ENCODE assay signal across 8 cellular contexts in the genomic region with DNA sequence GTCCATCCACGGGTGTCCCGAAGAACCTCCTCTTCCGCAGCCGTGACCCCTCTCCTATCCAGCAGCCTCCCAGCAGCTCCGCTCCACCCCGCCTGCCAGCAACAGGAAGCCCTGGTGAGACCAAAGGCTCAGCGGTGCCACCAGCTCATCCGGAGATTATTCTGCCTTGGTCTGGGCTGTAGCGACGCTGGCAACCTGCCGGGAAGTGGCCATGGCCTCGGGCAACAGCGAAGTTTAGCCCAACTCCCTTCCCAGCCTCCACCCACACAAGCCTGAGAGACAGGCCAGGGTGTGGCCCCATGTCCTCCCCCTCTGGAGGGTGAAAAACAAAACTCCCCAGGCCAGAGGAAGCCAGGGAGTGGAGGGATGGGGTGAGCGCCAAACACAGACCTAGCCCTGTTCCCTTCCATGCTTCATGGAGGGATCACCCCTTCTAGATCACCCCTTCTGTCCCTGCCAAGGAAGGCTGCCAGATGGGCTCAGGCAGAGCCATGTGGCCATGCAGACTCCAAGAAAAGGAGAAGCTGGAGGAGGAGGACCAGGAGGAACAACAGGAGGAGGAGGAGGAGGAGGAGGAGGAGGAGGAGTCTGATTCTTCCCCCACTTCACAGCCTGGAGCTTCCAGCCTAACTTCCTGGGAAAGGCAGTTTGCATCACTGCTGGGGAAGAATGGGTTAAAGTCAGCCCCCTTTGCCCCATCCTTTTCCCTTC. TPM values are rescaled to one million over a fixed set of nuclear protein-coding genes. Genes with fewer than 3 reads are reported as not detected.
DNase-seq lines count a peak whose midpoint lies in the region; ATAC-seq and TF ChIP-seq lines count a peak whose summit lies in the region.

No MANE protein-coding gene starts in this region.

- peaks cover 46% of the 10 kb centered on the region for H3K4me1 Mint-ChIP-seq in activated B cell treated with CpG ODN at 0.5 μM for 24 hours

- peaks cover 55 to 69% (median 66%) of the 10 kb centered on the region in 10 experiments for H3K4me1 ChIP-seq in BLaER1 treated with 17β-estradiol and CSF1 and Interleukin-3, amounts not matched to agents 10 nM and 100 nM
- H3K4me1 ChIP-seq in mesendoderm (ENCODE audit: control insufficient read depth, low read depth, low read length) (peaks cover 6% of the 10 kb centered on the region), subcutaneous abdominal adipose tissue (ENCODE audit: control insufficient read depth in 5 of 5, insufficient read depth in 5 of 5, low read length in 5 of 5) (peaks cover 16 to 66% (median 61%) of the 10 kb centered on the region in 5 donors)

- no peak for TF ChIP-seq CTCF in activated B cell treated with CpG ODN at 0.5 μM for 24 hours (IDR thresholded peaks at IDR 0.05)

- POLR2A ChIA-PET in activated B cell treated with CpG ODN at 0.5 μM for 24 hours (lab: Charles Lee), result interaction anchor here (0.6 to 5.9 kb wide), 6 partner anchors 14 to 94 kb away, joined by 3 to 58 read pairs (median 4); no protein-coding TSS in a partner anchor

- no peak overlapping the region for H3K18ac ChIP-seq in mesendoderm (ENCODE audit: low read length)

- H3K23ac ChIP-seq in mesendoderm (ENCODE audit: low read length), result no peak overlapping the region

- peaks cover 2% of the 10 kb centered on the region for H3K27me3 Mint-ChIP-seq in activated B cell treated with CpG ODN at 0.5 μM for 24 hours

- H3K79me2 ChIP-seq in mesendoderm (ENCODE audit: control insufficient read depth, insufficient read depth, low read length), result no peaks in the 10 kb centered on the region

- H4K20me1 ChIP-seq in BLaER1 treated with 17β-estradiol and CSF1 and Interleukin-3, amounts not matched to agents 10 nM and 100 nM, result peaks cover 3 to 46% (median 40%) of the 10 kb centered on the region in 11 experiments; a peak in 21 of 22 replicates

- H4K8ac ChIP-seq in mesendoderm (ENCODE audit: low read depth, low read length), result no peak overlapping the region

- no peak overlapping the region for H2BK120ac ChIP-seq in mesendoderm (ENCODE audit: low read depth, low read length)

- ATAC-seq in activated B cell treated with CpG ODN at 0.5 μM for 24 hours (ENCODE audit: low read depth), result peak; percentile 33
- ATAC-seq in GM21526 (IDR thresholded peaks at IDR 0.05; ENCODE audit: low FRiP score, unreplicated experiment), result no peak

- intact Hi-C loops in activated B cell treated with CpG ODN at 0.5 μM for 24 hours (cut with micrococcal nuclease), result loop anchor here (5.0 kb wide), 1 partner anchor 34 kb away; no protein-coding TSS in a partner anchor

- H3K9ac ChIP-seq in BLaER1 treated with 17β-estradiol and CSF1 and Interleukin-3, amounts not matched to agents 10 nM and 100 nM, result peak overlapping the region; percentile 79 to 88 (median 83)
- H3K9ac ChIP-seq in mesendoderm (ENCODE audit: low read length), result peak overlapping the region; percentile 77
- peak overlapping the region; percentile 51 to 90 (median 57) for H3K9ac ChIP-seq in subcutaneous abdominal adipose tissue (ENCODE audit: low read length in 5 of 5)

- peak overlapping the region; percentile 93 for H3K56ac ChIP-seq in mesendoderm (ENCODE audit: low read length)

- peak overlapping the region; percentile 51 to 84 (median 76); a peak in 21 of 22 replicates for H3K27ac ChIP-seq in BLaER1 treated with 17β-estradiol and CSF1 and Interleukin-3, amounts not matched to agents 10 nM and 100 nM
- H3K27ac ChIP-seq in cingulate gyrus (ENCODE audit: low read depth, low read length) (peak overlapping the region; percentile 85), mesendoderm (ENCODE audit: low read depth, low read length) (no peak overlapping the region), subcutaneous abdominal adipose tissue (ENCODE audit: low read depth, low read length) (peak overlapping the region; percentile 92)

- DNase-seq in HCEC 1CT, result peak; percentile 38
- DNase-seq in activated B cell treated with CpG ODN at 0.5 μM for 24 hours, result no peak
- DNase-seq in mesendoderm, result peak; percentile 34
- DNase-seq in putamen (ENCODE audit: low spot score), result no peak

- no peaks in the 10 kb centered on the region for H3K79me1 ChIP-seq in mesendoderm (ENCODE audit: low read length)

- WGBS in mesendoderm (ENCODE audit: extremely low coverage, insufficient coverage, low lambda C conversion rate), result no CpG with 5 or more reads among the region's 14 CpGs

- H3K4ac ChIP-seq in mesendoderm (ENCODE audit: low read depth, low read length), result no peak overlapping the region

- peak overlapping the region; percentile 85 for H3K27ac Mint-ChIP-seq in activated B cell treated with CpG ODN at 0.5 μM for 24 hours

- H3K36me3 Mint-ChIP-seq in activated B cell treated with CpG ODN at 0.5 μM for 24 hours (ENCODE audit: low read depth), result peaks cover 35% of the 10 kb centered on the region

- peak overlapping the region; percentile 90 for H3K4me3 Mint-ChIP-seq in activated B cell treated with CpG ODN at 0.5 μM for 24 hours

- CTCF ChIA-PET in activated B cell treated with CpG ODN at 0.5 μM for 24 hours (lab: Charles Lee), result interaction anchor here (1.4 to 3.7 kb wide), 4 partner anchors 20 to 32 kb away, joined by 6 to 19 read pairs (median 9); no protein-coding TSS in a partner anchor

- no peak overlapping the region for H2BK5ac ChIP-seq in mesendoderm (ENCODE audit: low read length)

- peak overlapping the region; percentile 73 to 94 (median 82) for H3K4me3 ChIP-seq in BLaER1 treated with 17β-estradiol and CSF1 and Interleukin-3, amounts not matched to agents 10 nM and 100 nM
- H3K4me3 ChIP-seq in mesendoderm (ENCODE audit: low read length) (no peak overlapping the region), subcutaneous abdominal adipose tissue (ENCODE audit: low read depth in 1 of 5, low read length in 5 of 5) (peak overlapping the region; percentile 67 to 91 (median 87))

- H3K4me2 ChIP-seq in BLaER1 treated with 17β-estradiol and CSF1 and Interleukin-3, amounts not matched to agents 10 nM and 100 nM, result peak overlapping the region; percentile 93 to 100 (median 97)
- peak overlapping the region; percentile 92 for H3K4me2 ChIP-seq in mesendoderm (ENCODE audit: low read length)

- H3K9me3 Mint-ChIP-seq in activated B cell treated with CpG ODN at 0.5 μM for 24 hours, result no peaks in the 10 kb centered on the region

- H3K27me3 ChIP-seq in BLaER1 treated with 17β-estradiol and CSF1 and Interleukin-3, amounts not matched to agents 10 nM and 100 nM, result no peaks in the 10 kb centered on the region
- H3K27me3 ChIP-seq in mesendoderm (ENCODE audit: insufficient read depth, low read length, poor library complexity) (no peaks in the 10 kb centered on the region), subcutaneous abdominal adipose tissue (ENCODE audit: control insufficient read depth in 5 of 5, insufficient read depth in 4 of 5, low read length in 5 of 5) (peaks cover 0 to 30% (median 0%) of the 10 kb centered on the region in 5 donors)

- H3K36me3 ChIP-seq in BLaER1 treated with 17β-estradiol and CSF1 and Interleukin-3, amounts not matched to agents 10 nM and 100 nM, result peaks cover 34 to 46% (median 39%) of the 10 kb centered on the region in 11 experiments
- H3K36me3 ChIP-seq in mesendoderm (ENCODE audit: control insufficient read depth, insufficient read depth, low read length) (peaks cover 7% of the 10 kb centered on the region), subcutaneous abdominal adipose tissue (ENCODE audit: control insufficient read depth in 5 of 5, insufficient read depth in 5 of 5, low read length in 5 of 5) (peaks cover 0 to 40% (median 30%) of the 10 kb centered on the region in 5 donors)

- no peak overlapping the region for H4K5ac ChIP-seq in mesendoderm (ENCODE audit: low read length)

- H2BK15ac ChIP-seq in mesendoderm (replicated peaks; ENCODE audit: low read depth), result no peak overlapping the region

- H2AK5ac ChIP-seq in mesendoderm (ENCODE audit: low read length), result peak overlapping the region; percentile 49

- no peaks in the 10 kb centered on the region for H3K9me3 ChIP-seq in BLaER1 treated with 17β-estradiol and CSF1 and Interleukin-3, amounts not matched to agents 10 nM and 100 nM (replicated peaks in 1 of 11)
- no peaks in the 10 kb centered on the region for H3K9me3 ChIP-seq in subcutaneous abdominal adipose tissue (ENCODE audit: control insufficient read depth in 5 of 5, low read length in 5 of 5)

RNA-seq across cellular contexts. Expression of a gene that starts 0.9 kb away (rescaled TPM):
- total RNA-seq in activated B cell treated with CpG ODN at 0.5 μM for 24 hours, result 17.5 and 21.4 TPM in 2 replicates
- 1.8 TPM for polyA plus RNA-seq in mesendoderm (2013, experiment 1 of 2)
- 1.8 TPM for polyA plus RNA-seq in mesendoderm (2013, experiment 2 of 2)

RNA-seq across cellular contexts. Expression of a gene that starts 7.5 kb away (rescaled TPM):
- total RNA-seq in activated B cell treated with CpG ODN at 0.5 μM for 24 hours, result 0.40 and 0.42 TPM in 2 replicates
- 0.07 TPM for polyA plus RNA-seq in mesendoderm (2013, experiment 1 of 2)
- 0.08 TPM for polyA plus RNA-seq in mesendoderm (2013, experiment 2 of 2)

RNA-seq across cellular contexts. Expression of a gene that starts 27.8 kb away (rescaled TPM):
- total RNA-seq in activated B cell treated with CpG ODN at 0.5 μM for 24 hours, result not detected in 2 replicates
- 0.18 TPM for polyA plus RNA-seq in mesendoderm (2013, experiment 1 of 2)
- 0.21 TPM for polyA plus RNA-seq in mesendoderm (2013, experiment 2 of 2)

RNA-seq across cellular contexts. Expression of a gene that starts 42.3 kb away (rescaled TPM):
- total RNA-seq in activated B cell treated with CpG ODN at 0.5 μM for 24 hours, result 0.61 and 0.93 TPM in 2 replicates
- polyA plus RNA-seq in mesendoderm (2013, experiment 1 of 2), result 0.20 TPM
- 0.20 TPM for polyA plus RNA-seq in mesendoderm (2013, experiment 2 of 2)

RNA-seq across cellular contexts. Expression of a gene that starts 54.8 kb away (rescaled TPM):
- total RNA-seq in activated B cell treated with CpG ODN at 0.5 μM for 24 hours, result 65.4 and 66.0 TPM in 2 replicates
- polyA plus RNA-seq in mesendoderm (2013, experiment 1 of 2), result 32.2 TPM
- 32.3 TPM for polyA plus RNA-seq in mesendoderm (2013, experiment 2 of 2)

Comparison
In these comparisons a context has a peak if more than half of its experiments do, and no peak if none do; other contexts are left out.
1. DNase-seq: peak in HCEC 1CT (single experiment) and mesendoderm (single experiment); none in activated B cell treated with CpG ODN at 0.5 μM for 24 hours (single experiment) and putamen (single experiment).
2. Peak in every context shown above with its lines, with median percentiles within 50 percentile points of each other: H3K9ac ChIP-seq.